In the genomic region with DNA sequence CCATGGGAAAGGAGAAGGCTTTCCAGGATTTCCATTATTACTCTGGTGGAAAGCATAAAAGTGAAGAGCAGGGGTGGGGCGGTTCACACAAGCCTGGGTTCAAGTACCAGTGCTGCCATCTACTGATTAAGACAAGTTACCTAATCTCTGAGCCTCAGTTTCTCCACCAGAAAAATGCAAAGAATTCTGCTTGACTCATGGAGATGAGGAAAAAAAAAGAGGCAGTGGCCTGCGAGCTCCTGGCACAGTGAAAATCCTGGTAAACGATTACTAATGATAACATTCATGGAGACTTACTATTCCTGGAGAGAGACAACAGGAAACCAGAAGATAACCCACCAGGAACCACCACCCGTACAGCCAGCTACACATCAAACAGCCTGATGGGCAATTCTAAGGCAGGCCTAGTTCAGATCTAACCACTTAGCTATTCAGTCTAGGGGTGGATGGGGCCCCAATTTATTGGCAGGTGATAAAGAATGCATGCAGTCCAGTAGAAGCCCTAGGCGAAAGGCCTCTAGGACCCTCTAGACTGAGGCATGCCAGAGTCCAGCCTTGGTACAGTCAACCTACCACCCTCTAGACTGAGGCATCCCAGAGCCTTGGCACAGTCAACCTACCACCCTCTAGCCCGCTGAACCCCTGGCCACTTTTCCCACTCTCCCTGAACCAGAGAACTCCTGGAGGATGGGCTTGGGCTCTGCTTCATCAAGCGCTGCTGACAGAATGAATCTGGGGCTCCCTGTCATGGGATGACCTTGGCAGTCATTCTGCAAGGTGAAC, we compare ENCODE assay signal across 9 cellular contexts. TPM values are rescaled to one million over a fixed set of nuclear protein-coding genes. Genes with fewer than 3 reads are reported as not detected.
DNase-seq lines count a peak whose midpoint lies in the region; ATAC-seq and TF ChIP-seq lines count a peak whose summit lies in the region.
"Had no signal": no experiment of that assay in that cellular context is flagged by ENCODE, and none has a peak within 500 bp of the region (broad histone marks: within the 10 kb centered on the region; RNA-seq: fewer than 3 reads in every experiment).

No MANE protein-coding gene starts in this region.

- peaks cover 68% of the 10 kb centered on the region for H4K20me1 ChIP-seq in smooth muscle cell (ENCODE audit: low read depth)

- H3K4me3 ChIP-seq in body of pancreas (no peak overlapping the region), smooth muscle cell (peak overlapping the region; percentile 72)

- intact Hi-C loops in body of pancreas (cut with DNase I): no loop called here
- intact Hi-C loops in sciatic nerve (cut with DNase I): loop anchor here (5.0 to 10.0 kb wide), 3 partner anchors 59 to 103 kb away; no protein-coding TSS in a partner anchor

- peaks cover 16% of the 10 kb centered on the region for H3F3A ChIP-seq in smooth muscle cell (ENCODE audit: low read depth)

- H3K27me3 ChIP-seq in body of pancreas (no peaks in the 10 kb centered on the region), smooth muscle cell (ENCODE audit: low read depth) (no peaks in the 10 kb centered on the region)

- TF ChIP-seq CTCF in body of pancreas (IDR thresholded peaks at IDR 0.05) (no peak), smooth muscle cell (IDR thresholded peaks at IDR 0.05; ENCODE audit: borderline replicate concordance, insufficient read depth, poor library complexity, severe bottlenecking) (no peak)

- H3K79me2 ChIP-seq in smooth muscle cell (ENCODE audit: low read depth): peaks cover 44% of the 10 kb centered on the region

- H3K27ac ChIP-seq in body of pancreas (peak overlapping the region; percentile 92 to 99 (median 98)), smooth muscle cell (ENCODE audit: low read depth) (no peak overlapping the region)

- H3K4me2 ChIP-seq in smooth muscle cell: peak overlapping the region; percentile 79

- 52 to 55% methylated on average over 7 of the region's 7 CpGs for WGBS in body of pancreas, 2 donors
- WGBS in smooth muscle cell (ENCODE audit: low lambda C conversion rate): 58% methylated on average over 7 of the region's 7 CpGs

- no peak overlapping the region for H3K9ac ChIP-seq in smooth muscle cell (ENCODE audit: low read depth)

- ATAC-seq in body of pancreas: no peak
- ATAC-seq in sciatic nerve: no peak

- H3K4me1 ChIP-seq in body of pancreas: peaks cover 81% of the 10 kb centered on the region
- H3K4me1 ChIP-seq in smooth muscle cell (ENCODE audit: low read depth): peaks cover 36% of the 10 kb centered on the region

- H3K9me3 ChIP-seq in body of pancreas (no peaks in the 10 kb centered on the region), smooth muscle cell (replicated peaks; ENCODE audit: low read depth) (no peaks in the 10 kb centered on the region)

- H3K36me3 ChIP-seq in body of pancreas (replicated peaks in 1 of 2; ENCODE audit: insufficient read depth in 1 of 2, low read depth in 2 of 2) (peaks cover 2 to 7% of the 10 kb centered on the region in 2 donors), smooth muscle cell (ENCODE audit: low read depth) (no peaks in the 10 kb centered on the region)

- H2AFZ ChIP-seq in smooth muscle cell (ENCODE audit: low read depth): no peak overlapping the region

- DNase-seq in HCEC 1CT (peak; percentile 33), body of pancreas (no peak), islet precursor cell (peak; percentile 53), smooth muscle cell (lab: John Stamatoyannopoulos, UW; ENCODE audit: unreplicated experiment) (no peak), D341Med (ENCODE audit: low spot score) (no peak), sciatic nerve (ENCODE audit: low spot score) (no peak), NCI-H2227 (lab: John Stamatoyannopoulos, UW; ENCODE audit: unreplicated experiment) (no peak), T1000 (lab: John Stamatoyannopoulos, UW) (no peak)
- DNase-seq: activated CD4-positive, alpha-beta T cell treated with anti-CD3 and anti-CD28 coated beads for 48 hours had no signal

- TF ChIP-seq POLR2A in body of pancreas (IDR thresholded peaks at IDR 0.05): peak in 1 of 3 donors; percentile 15

RNA-seq across cellular contexts. Expression of a gene that starts 2.5 kb away (rescaled TPM):
- 10 to 100 TPM; 65.1 to 71.5 TPM for total RNA-seq in body of pancreas
- total RNA-seq in smooth muscle cell: 103 and 114 TPM in 2 replicates
- 92.1 and 109 TPM in 2 replicates for polyA plus RNA-seq in smooth muscle cell
- total RNA-seq in sciatic nerve: 158 TPM

Comparison
In these comparisons a context has a peak if more than half of its experiments do, and no peak if none do; other contexts are left out.
1. DNase-seq: peak in HCEC 1CT (single experiment) and islet precursor cell (single experiment); none in body of pancreas (0 of 4), smooth muscle cell (single experiment), D341Med (single experiment), sciatic nerve (single experiment), NCI-H2227 (single experiment) and T1000 (single experiment).